ENCODE assay signal across 37 cellular contexts in the genomic region with DNA sequence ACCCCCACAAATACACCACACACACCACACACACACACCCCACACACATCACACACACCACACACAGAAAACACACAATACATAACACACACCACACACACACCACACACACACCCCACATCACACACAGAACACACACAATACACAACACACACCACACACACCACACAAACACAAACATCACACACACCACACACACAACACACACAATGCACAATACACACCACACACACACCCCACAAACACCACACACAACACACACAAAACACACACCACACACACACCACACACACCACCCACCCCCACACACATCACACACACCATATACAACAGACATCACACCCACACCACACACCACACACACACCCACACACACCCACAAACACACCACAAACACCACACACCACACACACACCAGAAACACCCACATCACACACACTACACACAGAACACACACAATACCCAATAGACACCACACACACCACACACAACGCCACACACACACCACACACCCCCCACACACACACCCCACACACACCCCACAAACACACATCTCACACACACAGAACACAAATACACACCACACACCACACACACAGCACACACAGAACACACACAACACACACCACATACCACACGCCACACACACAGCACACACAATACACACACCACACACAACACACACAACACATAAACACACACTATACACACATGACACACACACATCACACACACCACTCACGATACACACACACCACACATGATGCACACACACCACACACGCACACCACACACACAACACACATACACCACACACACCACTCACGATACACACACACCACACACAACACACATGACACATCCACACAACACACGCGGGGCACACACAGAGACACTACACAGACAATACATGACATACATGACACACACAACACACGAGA. TPM values are rescaled to one million over a fixed set of nuclear protein-coding genes. Genes with fewer than 3 reads are reported as not detected.
"Had no signal": no experiment of that assay in that cellular context is flagged by ENCODE, and none has a peak within 500 bp of the region (broad histone marks: within the 10 kb centered on the region; RNA-seq: fewer than 3 reads in every experiment).

No MANE protein-coding gene starts in this region.

- H3K27ac ChIP-seq: adrenal gland, body of pancreas, breast epithelium, PC-9 had no signal

- ATAC-seq: activated CD4-positive, alpha-beta T cell treated with anti-CD3 and anti-CD28 coated beads for 36 hours; activated CD4-positive, CD25-positive, alpha-beta regulatory T cell treated with anti-CD3 and anti-CD28 coated beads, Interleukin-2, amount 50 U/mL, for 24 hours; activated CD8-positive, alpha-beta T cell treated with anti-CD3 and anti-CD28 coated beads, Interleukin-2, amount 10 ng/mL, durations not matched to agents 7 days and 5 days; activated naive CD4-positive, alpha-beta T cell treated with anti-CD3 and anti-CD28 coated beads, Interleukin-2, amount 50 U/mL, for 72 hours; activated T-cell treated with anti-CD3 and anti-CD28 coated beads, Interleukin-2, amount 50 U/mL, for 4 hours; body of pancreas had no signal

- H3K9me3 ChIP-seq: adrenal gland, body of pancreas, breast epithelium had no signal

- H3K27me3 ChIP-seq: adrenal gland, body of pancreas, breast epithelium had no signal

- H3K4me1 ChIP-seq: adrenal gland, body of pancreas, breast epithelium had no signal

- H3K4me2 ChIP-seq: PC-9 had no signal

- H3K36me3 ChIP-seq: adrenal gland, breast epithelium had no signal

- H3K4me3 Mint-ChIP-seq: activated CD4-positive, alpha-beta T cell treated with anti-CD3 and anti-CD28 coated beads for 36 hours; activated CD4-positive, alpha-beta T cell treated with anti-CD3 and anti-CD28 coated beads, Interleukin-2, amount 10 ng/mL, durations not matched to agents 7 days and 5 days; activated CD8-positive, alpha-beta T cell treated with anti-CD3 and anti-CD28 coated beads, Interleukin-2, amount 10 ng/mL, durations not matched to agents 7 days and 5 days; activated naive CD4-positive, alpha-beta T cell treated with anti-CD3 and anti-CD28 coated beads for 36 hours; activated T-cell treated with anti-CD3 and anti-CD28 coated beads, Interleukin-2, amount 50 U/mL, for 4 hours; activated T-helper 1 cell treated with anti-CD3 and anti-CD28 coated beads, Interleukin-12 subunit alpha, Interleukin-12 subunit beta, Interleukin-2, Interleukin-4 antibody, amounts not matched to agents 30 ng/mL and 10 ng/mL and 1 ng/mL, durations not matched to agents 14 hours and 24 hours and 36 hours had no signal

- H2AFZ ChIP-seq: PC-9 had no signal

- H3K27me3 Mint-ChIP-seq: activated CD4-positive, alpha-beta T cell treated with anti-CD3 and anti-CD28 coated beads for 36 hours; activated CD4-positive, alpha-beta T cell treated with anti-CD3 and anti-CD28 coated beads, Interleukin-2, amount 10 ng/mL, durations not matched to agents 7 days and 5 days had no signal

- DNase-seq: activated CD4-positive, alpha-beta T cell treated with anti-CD3 and anti-CD28 coated beads for 36 hours; activated CD4-positive, alpha-beta T cell treated with anti-CD3 and anti-CD28 coated beads, Interleukin-2, amount 10 ng/mL, durations not matched to agents 7 days and 5 days; activated CD4-positive, alpha-beta T cell treated with anti-CD3 and anti-CD28 coated beads, Interleukin-2, amount 50 U/mL, for 48 hours; activated CD8-positive, alpha-beta memory T cell treated with anti-CD3 and anti-CD28 coated beads, Interleukin-2, amount 50 U/mL, for 4 hours; activated CD8-positive, alpha-beta T cell treated with anti-CD3 and anti-CD28 coated beads, Interleukin-2, amount 10 ng/mL, durations not matched to agents 7 days and 5 days; activated gamma-delta T cell treated with Interleukin-2 at 50 U/mL for 16 hours; activated naive CD4-positive, alpha-beta T cell treated with anti-CD3 and anti-CD28 coated beads for 36 hours; activated T-cell treated with anti-CD3 and anti-CD28 coated beads for 4 hours; activated T-cell treated with anti-CD3 and anti-CD28 coated beads, Interleukin-2, amount 50 U/mL, for 4 hours; adrenal gland; body of pancreas; cerebellar nuclear complex; MM.1S; MV-4-11; NCI-H1092; NCI-H1436 treated with DMSO at 0.1 percent for 48 hours; NCI-H187; NCI-H2029 treated with DMSO at 0.1 percent for 48 hours; NCI-H2107; NCI-H2171; NCI-H510A; NCI-H526; NCI-H748 treated with DMSO at 0.1 percent for 48 hours; PC-9; Right ventricle myocardium superior; SW 1271; T1000 had no signal

- H3K27ac Mint-ChIP-seq: activated CD4-positive, alpha-beta T cell treated with anti-CD3 and anti-CD28 coated beads for 36 hours; activated CD4-positive, alpha-beta T cell treated with anti-CD3 and anti-CD28 coated beads, Interleukin-2, amount 10 ng/mL, durations not matched to agents 7 days and 5 days; activated CD8-positive, alpha-beta T cell treated with anti-CD3 and anti-CD28 coated beads, Interleukin-2, amount 10 ng/mL, durations not matched to agents 7 days and 5 days; activated naive CD4-positive, alpha-beta T cell treated with anti-CD3 and anti-CD28 coated beads for 36 hours; activated naive CD4-positive, alpha-beta T cell treated with anti-CD3 and anti-CD28 coated beads, Interleukin-2, amount 50 U/mL, for 72 hours; activated T-helper 1 cell treated with anti-CD3 and anti-CD28 coated beads, Interleukin-12 subunit alpha, Interleukin-12 subunit beta, Interleukin-2, Interleukin-4 antibody, amounts not matched to agents 30 ng/mL and 10 ng/mL and 1 ng/mL, durations not matched to agents 14 hours and 24 hours and 36 hours had no signal

- H3K4me3 ChIP-seq: adrenal gland, body of pancreas, breast epithelium, PC-9 had no signal

- H3K4me1 Mint-ChIP-seq: activated CD4-positive, alpha-beta T cell treated with anti-CD3 and anti-CD28 coated beads for 36 hours; activated CD4-positive, alpha-beta T cell treated with anti-CD3 and anti-CD28 coated beads, Interleukin-2, amount 10 ng/mL, durations not matched to agents 7 days and 5 days had no signal

- H3K9me3 Mint-ChIP-seq: activated CD4-positive, alpha-beta T cell treated with anti-CD3 and anti-CD28 coated beads, Interleukin-2, amount 10 ng/mL, durations not matched to agents 7 days and 5 days; activated naive CD4-positive, alpha-beta T cell treated with anti-CD3 and anti-CD28 coated beads for 36 hours; activated naive CD4-positive, alpha-beta T cell treated with anti-CD3 and anti-CD28 coated beads, Interleukin-2, amount 50 U/mL, for 72 hours; activated T-cell treated with anti-CD3 and anti-CD28 coated beads, Interleukin-2, amount 50 U/mL, for 4 hours; activated T-helper 1 cell treated with anti-CD3 and anti-CD28 coated beads, Interleukin-12 subunit alpha, Interleukin-12 subunit beta, Interleukin-2, Interleukin-4 antibody, amounts not matched to agents 30 ng/mL and 10 ng/mL and 1 ng/mL, durations not matched to agents 14 hours and 24 hours and 36 hours had no signal

- H3K36me3 Mint-ChIP-seq: activated naive CD4-positive, alpha-beta T cell treated with anti-CD3 and anti-CD28 coated beads, Interleukin-2, amount 50 U/mL, for 72 hours had no signal

RNA-seq across cellular contexts. Expression of a gene that starts 11.0 kb away (rescaled TPM):
- total RNA-seq: activated CD4-positive, alpha-beta T cell treated with anti-CD3 and anti-CD28 coated beads for 36 hours; activated CD4-positive, alpha-beta T cell treated with anti-CD3 and anti-CD28 coated beads, Interleukin-2, amount 10 ng/mL, durations not matched to agents 7 days and 5 days; activated CD8-positive, alpha-beta T cell treated with anti-CD3 and anti-CD28 coated beads, Interleukin-2, amount 10 ng/mL, durations not matched to agents 7 days and 5 days; activated naive CD4-positive, alpha-beta T cell treated with anti-CD3 and anti-CD28 coated beads for 36 hours; activated naive CD4-positive, alpha-beta T cell treated with anti-CD3 and anti-CD28 coated beads, Interleukin-2, amount 50 U/mL, for 72 hours; activated T-cell treated with anti-CD3 and anti-CD28 coated beads, Interleukin-2, amount 50 U/mL, for 4 hours; activated T-helper 1 cell treated with anti-CD3 and anti-CD28 coated beads, Interleukin-12 subunit alpha, Interleukin-12 subunit beta, Interleukin-2, Interleukin-4 antibody, amounts not matched to agents 30 ng/mL and 10 ng/mL and 1 ng/mL, durations not matched to agents 14 hours and 24 hours and 36 hours; astrocyte; breast epithelium; cardiac septum; LHCN-M2; OCI-LY7; PC-9; Right ventricle myocardium superior; T-helper 1 cell treated with Interleukin-12 subunit alpha and Interleukin-12 subunit beta and Interleukin-4 antibody, amounts not matched to agents 30 ng/mL and 1 ng/mL, for 36 hours had no signal

RNA-seq across cellular contexts. Expression of a gene that starts 41.9 kb away (rescaled TPM):
- total RNA-seq: activated CD4-positive, alpha-beta T cell treated with anti-CD3 and anti-CD28 coated beads for 36 hours; activated CD4-positive, alpha-beta T cell treated with anti-CD3 and anti-CD28 coated beads, Interleukin-2, amount 10 ng/mL, durations not matched to agents 7 days and 5 days; activated CD8-positive, alpha-beta T cell treated with anti-CD3 and anti-CD28 coated beads, Interleukin-2, amount 10 ng/mL, durations not matched to agents 7 days and 5 days; activated naive CD4-positive, alpha-beta T cell treated with anti-CD3 and anti-CD28 coated beads for 36 hours; activated naive CD4-positive, alpha-beta T cell treated with anti-CD3 and anti-CD28 coated beads, Interleukin-2, amount 50 U/mL, for 72 hours; activated T-cell treated with anti-CD3 and anti-CD28 coated beads, Interleukin-2, amount 50 U/mL, for 4 hours; activated T-helper 1 cell treated with anti-CD3 and anti-CD28 coated beads, Interleukin-12 subunit alpha, Interleukin-12 subunit beta, Interleukin-2, Interleukin-4 antibody, amounts not matched to agents 30 ng/mL and 10 ng/mL and 1 ng/mL, durations not matched to agents 14 hours and 24 hours and 36 hours; astrocyte; body of pancreas; breast epithelium; LHCN-M2; OCI-LY7; PC-9; Right ventricle myocardium superior; T-helper 1 cell treated with Interleukin-12 subunit alpha and Interleukin-12 subunit beta and Interleukin-4 antibody, amounts not matched to agents 30 ng/mL and 1 ng/mL, for 36 hours; T-helper 2 cell treated with Interferon-gamma antibody and Interleukin-4, amounts not matched to agents 100 ng/mL and 5 ng/mL, for 36 hours had no signal
